Comparison of ENCODE assay signal across 19 cellular contexts in genomic region chr14:32809255-32809654, GRCh38.
A peak's percentile ranks its signal among the peaks of the same experiment; 100 is the strongest.
DNase-seq lines count a peak whose midpoint lies in the region; ATAC-seq and TF ChIP-seq lines count a peak whose summit lies in the region.
"Had no signal": no experiment of that assay in that cellular context is flagged by ENCODE, and none has a peak within 500 bp of the region (broad histone marks: within the 10 kb centered on the region; RNA-seq: fewer than 3 reads in every experiment).

No MANE protein-coding gene starts in this region.

- H3K4me3 ChIP-seq in right cardiac atrium (ENCODE audit: low read length) (peak overlapping the region; percentile 48), heart right ventricle (peak overlapping the region in 4 of 10 donors; percentile 9 to 23 (median 20)), OCI-LY3 (ENCODE audit: low read length) (no peak overlapping the region)
- H3K4me3 ChIP-seq: upper lobe of right lung had no signal

- DNase-seq in right cardiac atrium (no peak), heart right ventricle (no peak), globus pallidus (ENCODE audit: low spot score) (peak; percentile 41), NCI-H1436 treated with DMSO at 0.1 percent for 48 hours (lab: John Stamatoyannopoulos, UW) (no peak), MV-4-11 (lab: John Stamatoyannopoulos, UW) (no peak), COLO829 (ENCODE audit: low spot score) (no peak), G401 (ENCODE audit: low spot score) (no peak)
- DNase-seq: activated CD4-positive, alpha-beta memory T cell treated with anti-CD3 and anti-CD28 coated beads for 36 hours; activated naive CD4-positive, alpha-beta T cell treated with Interleukin-2 at 50 U/mL for 16 hours; aorta; foreskin keratinocyte; H7; IMR-90; kidney glomerular epithelial cell; MM.1S; NCI-H226; stimulated activated CD4-positive, alpha-beta T cell treated with anti-CD3 and anti-CD28 coated beads, Interleukin-1b, Interleukin-23, amount 100 ng/mL, for 48 hours; upper lobe of right lung had no signal

- H3K4me1 ChIP-seq in right cardiac atrium (ENCODE audit: control insufficient read depth, insufficient read depth, low read length) (peaks cover 4% of the 10 kb centered on the region), heart right ventricle (peaks cover 7 to 59% (median 38%) of the 10 kb centered on the region in 9 donors), OCI-LY3 (ENCODE audit: low read length) (peaks cover 6% of the 10 kb centered on the region)
- H3K4me1 ChIP-seq: foreskin keratinocyte had no signal

- H2AFZ ChIP-seq in OCI-LY3 (ENCODE audit: low read depth, low read length) = 0 out of 2 replicates have a peak overlapping the region, but pooled peaks have one; percentile 6

- H3K9ac ChIP-seq in OCI-LY3 (ENCODE audit: low read length) = no peak overlapping the region

- intact Hi-C loops in right cardiac atrium (cut with DNase I) (no loop called here), heart right ventricle (cut with DNase I) (no loop called here)

- H3K27ac ChIP-seq in right cardiac atrium (ENCODE audit: low read length) = no peak overlapping the region
- peak overlapping the region in 4 of 10 donors; percentile 7 to 32 (median 22) for H3K27ac ChIP-seq in heart right ventricle
- no peak overlapping the region for H3K27ac ChIP-seq in OCI-LY3 (ENCODE audit: low read length)
- H3K27ac ChIP-seq: foreskin keratinocyte, upper lobe of right lung had no signal

- H3K36me3 ChIP-seq in heart right ventricle = peaks cover 0 to under 1% (median 0%) of the 10 kb centered on the region in 9 donors
- no peaks in the 10 kb centered on the region for H3K36me3 ChIP-seq in OCI-LY3 (replicated peaks; ENCODE audit: low read depth, low read length)
- H3K36me3 ChIP-seq: upper lobe of right lung had no signal

- no peaks in the 10 kb centered on the region for H3K27me3 ChIP-seq in right cardiac atrium (ENCODE audit: control insufficient read depth, insufficient read depth)
- no peaks in the 10 kb centered on the region for H3K27me3 ChIP-seq in heart right ventricle
- no peaks in the 10 kb centered on the region for H3K27me3 ChIP-seq in OCI-LY3 (ENCODE audit: low read depth, low read length)
- H3K27me3 ChIP-seq: upper lobe of right lung had no signal

- WGBS in right cardiac atrium = 18% methylated on average over 2 of the region's 2 CpGs
- 31 to 36% methylated on average over 2 of the region's 2 CpGs for WGBS in heart right ventricle, 2 donors

- in situ Hi-C loops in G401 (cut with HindIII; ENCODE audit: low sequenced_read_pairs) = no loop called here

- H3K4me2 ChIP-seq in OCI-LY3 (ENCODE audit: low read length) = no peak overlapping the region

- ATAC-seq in right cardiac atrium (no peak), heart right ventricle (no peak)
- ATAC-seq: foreskin keratinocyte, upper lobe of right lung had no signal

- no peaks in the 10 kb centered on the region for H3K79me2 ChIP-seq in OCI-LY3 (ENCODE audit: low read length)

- H3K9me3 ChIP-seq in right cardiac atrium (ENCODE audit: control insufficient read depth, low read length) (no peaks in the 10 kb centered on the region), heart right ventricle (peaks cover 0 to 15% (median 8%) of the 10 kb centered on the region in 11 donors), OCI-LY3 (ENCODE audit: insufficient read depth, low read length) (0 out of 2 replicates have a peak, but pooled peaks cover under 1% of the 10 kb centered on the region)
- H3K9me3 ChIP-seq: upper lobe of right lung had no signal

- H4K20me1 ChIP-seq in OCI-LY3 (ENCODE audit: insufficient read depth, low read length) = no peaks in the 10 kb centered on the region

- TF ChIP-seq CTCF in heart right ventricle (IDR thresholded peaks at IDR 0.05) = no peak
- TF ChIP-seq CTCF in OCI-LY3 (IDR thresholded peaks at IDR 0.05; ENCODE audit: low read depth, low read length) = no peak
